ENCODE assay signal across 1 cellular context in the genomic region with DNA sequence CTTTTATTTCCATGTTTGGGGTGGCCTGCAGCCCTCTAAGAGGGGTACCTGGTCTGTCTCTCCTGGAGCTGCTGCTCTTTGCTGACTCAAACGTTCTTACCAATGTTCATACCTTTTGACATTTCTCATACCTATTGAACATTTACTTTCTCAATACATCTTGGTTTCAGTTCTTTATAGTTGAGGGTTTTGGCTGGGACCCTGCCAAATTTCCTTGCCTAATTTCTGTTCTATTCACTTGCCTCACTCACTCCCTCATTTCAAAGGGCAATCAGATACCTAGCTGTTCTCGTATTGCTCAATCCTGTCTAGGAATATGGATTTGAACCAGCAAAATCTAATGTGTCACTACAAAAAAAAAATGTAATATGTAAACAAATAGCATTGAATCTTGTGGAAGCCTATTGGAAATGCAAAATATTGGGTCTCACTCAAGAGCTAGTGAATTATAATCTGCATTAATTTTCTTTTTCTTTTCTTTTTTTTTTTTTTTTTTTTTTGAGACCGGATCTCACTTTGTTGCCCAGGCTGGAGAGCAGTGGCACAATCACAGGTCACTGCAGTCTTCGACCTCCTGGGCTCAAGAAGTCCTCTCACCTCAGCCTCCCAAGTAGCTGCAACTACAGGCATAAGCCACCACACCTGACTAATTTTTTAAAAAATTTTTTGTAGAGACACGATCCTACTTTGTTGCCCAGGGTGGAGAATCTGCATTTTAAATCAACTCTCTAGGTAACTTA.
TF ChIP-seq lines count a peak whose summit lies in the region.

No MANE protein-coding gene starts in this region.

TF ChIP-seq in neural cell, 6 proteins besides CTCF, POLR2A, EP300 and RAD21:
- TF ChIP-seq SMC3 (conservative IDR thresholded peaks at IDR 0.05; ENCODE audit: poor library complexity) (no peak), TAF1 (IDR thresholded peaks at IDR 0.05; ENCODE audit: low read depth) (no peak), MXI1 (conservative IDR thresholded peaks at IDR 0.05; ENCODE audit: poor library complexity, severe bottlenecking) (no peak), POLR2AphosphoS5 (IDR thresholded peaks at IDR 0.05) (no peak)
- TF ChIP-seq, protein P1, sequence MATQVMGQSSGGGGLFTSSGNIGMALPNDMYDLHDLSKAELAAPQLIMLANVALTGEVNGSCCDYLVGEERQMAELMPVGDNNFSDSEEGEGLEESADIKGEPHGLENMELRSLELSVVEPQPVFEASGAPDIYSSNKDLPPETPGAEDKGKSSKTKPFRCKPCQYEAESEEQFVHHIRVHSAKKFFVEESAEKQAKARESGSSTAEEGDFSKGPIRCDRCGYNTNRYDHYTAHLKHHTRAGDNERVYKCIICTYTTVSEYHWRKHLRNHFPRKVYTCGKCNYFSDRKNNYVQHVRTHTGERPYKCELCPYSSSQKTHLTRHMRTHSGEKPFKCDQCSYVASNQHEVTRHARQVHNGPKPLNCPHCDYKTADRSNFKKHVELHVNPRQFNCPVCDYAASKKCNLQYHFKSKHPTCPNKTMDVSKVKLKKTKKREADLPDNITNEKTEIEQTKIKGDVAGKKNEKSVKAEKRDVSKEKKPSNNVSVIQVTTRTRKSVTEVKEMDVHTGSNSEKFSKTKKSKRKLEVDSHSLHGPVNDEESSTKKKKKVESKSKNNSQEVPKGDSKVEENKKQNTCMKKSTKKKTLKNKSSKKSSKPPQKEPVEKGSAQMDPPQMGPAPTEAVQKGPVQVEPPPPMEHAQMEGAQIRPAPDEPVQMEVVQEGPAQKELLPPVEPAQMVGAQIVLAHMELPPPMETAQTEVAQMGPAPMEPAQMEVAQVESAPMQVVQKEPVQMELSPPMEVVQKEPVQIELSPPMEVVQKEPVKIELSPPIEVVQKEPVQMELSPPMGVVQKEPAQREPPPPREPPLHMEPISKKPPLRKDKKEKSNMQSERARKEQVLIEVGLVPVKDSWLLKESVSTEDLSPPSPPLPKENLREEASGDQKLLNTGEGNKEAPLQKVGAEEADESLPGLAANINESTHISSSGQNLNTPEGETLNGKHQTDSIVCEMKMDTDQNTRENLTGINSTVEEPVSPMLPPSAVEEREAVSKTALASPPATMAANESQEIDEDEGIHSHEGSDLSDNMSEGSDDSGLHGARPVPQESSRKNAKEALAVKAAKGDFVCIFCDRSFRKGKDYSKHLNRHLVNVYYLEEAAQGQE (IDR thresholded peaks at IDR 0.05; ENCODE audit: borderline replicate concordance) = no peak
TF ChIP-seq in neural cell: peak in this region for 0.
